Comparison of ENCODE assay signal across 12 cellular contexts in the genomic region with DNA sequence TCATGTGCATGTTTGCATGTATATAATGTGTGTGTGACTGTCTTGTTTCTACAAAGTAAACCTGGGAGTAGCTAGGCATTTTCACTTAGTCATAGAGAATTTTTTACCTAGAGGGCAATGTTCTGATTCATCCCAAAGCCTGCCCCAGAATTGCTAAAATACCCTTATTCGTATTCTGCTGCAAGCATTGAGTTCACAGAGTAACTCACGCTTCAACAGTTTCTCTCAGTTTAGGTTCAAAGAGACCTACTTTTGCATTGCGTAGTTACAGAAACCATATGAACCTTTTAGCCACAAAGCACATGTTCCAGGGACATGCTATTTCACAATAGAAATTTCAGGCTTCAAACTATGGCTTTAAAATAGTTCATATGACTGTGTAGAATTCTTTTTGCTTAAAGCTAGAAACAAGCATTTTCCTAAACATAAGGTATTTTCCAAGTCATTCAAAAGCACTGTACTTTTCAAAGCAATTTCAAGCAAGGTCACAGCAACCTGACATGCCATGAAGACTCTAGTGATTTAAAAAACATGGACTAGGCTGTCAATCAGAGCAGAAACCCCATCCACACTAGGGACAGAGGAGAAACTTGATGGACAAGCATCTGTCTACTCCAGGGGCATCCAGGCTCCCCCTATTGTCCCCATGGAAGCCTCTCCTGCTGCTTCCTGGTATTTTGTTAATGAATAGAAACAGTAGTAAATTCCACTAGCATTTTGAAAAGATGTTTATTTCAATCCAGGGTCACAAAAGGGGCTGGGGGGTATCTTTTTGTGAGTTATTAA.
DNase-seq lines count a peak whose midpoint lies in the region; ATAC-seq, FAIRE-seq and TF ChIP-seq lines count a peak whose summit lies in the region.
"Had no signal": no experiment of that assay in that cellular context is flagged by ENCODE, and none has a peak within 500 bp of the region (broad histone marks: within the 10 kb centered on the region; RNA-seq: fewer than 3 reads in every experiment).

No MANE protein-coding gene starts in this region.

- 1% methylated on average over 3 of the region's 3 CpGs for WGBS in GM12878 (ENCODE audit: insufficient coverage, insufficient replicate concordance, low lambda C conversion rate, missing lambda C conversion rate)

- POLR2A ChIA-PET in GM12878 (lab: Charles Lee) (no interaction called here), Caco-2 (lab: Charles Lee) (no interaction called here)

- peak; percentile 27 for FAIRE-seq in GM12878 (lab: Jason Lieb, UNC)

- no peak overlapping the region for H3K4me3 Mint-ChIP-seq in Caco-2 (ENCODE audit: unreplicated experiment)
- H3K4me3 Mint-ChIP-seq: stimulated activated effector memory CD8-positive, alpha-beta T cell treated with anti-CD3 and anti-CD28 coated beads, Interleukin-12 subunit alpha, Interleukin-12 subunit beta, amount 100 ng/mL, for 72 hours had no signal

- TF ChIP-seq RAD21 in GM12878 (IDR thresholded peaks at IDR 0.05; ENCODE audit: insufficient read depth, low read depth, low read length) = no peak

- no TSS peak for BruUV-seq in GM12878 (replicated peaks; lab: Mats Ljungman, UMichigan)
- BruUV-seq in Caco-2 (replicated peaks; lab: Mats Ljungman, UMichigan) = no TSS peak

- no peaks in the 10 kb centered on the region for H4K20me1 ChIP-seq in GM12878 (ENCODE audit: control insufficient read depth, insufficient read depth)

- no peaks in the 10 kb centered on the region for H3K36me3 ChIP-seq in GM12878 (ENCODE audit: control insufficient read depth in 2 of 2, insufficient read depth in 2 of 2, low read length in 1 of 2)
- no peaks in the 10 kb centered on the region for H3K36me3 ChIP-seq in Caco-2 (ENCODE audit: control insufficient read depth, insufficient read depth, low read length)

- TF ChIP-seq CTCF in GM12878 (IDR thresholded peaks at IDR 0.05 in 2 of 3, conservative IDR thresholded peaks at IDR 0.05 in 1 of 3; ENCODE audit: control insufficient read depth in 2 of 3, extremely low read depth in 1 of 3, insufficient read depth in 1 of 3, low read depth in 3 of 3, low read length in 3 of 3) = no peak
- no peak for TF ChIP-seq CTCF in Caco-2 (IDR thresholded peaks at IDR 0.05; ENCODE audit: insufficient read depth in 1 of 2, low read depth in 1 of 2, low read length in 1 of 2, severe bottlenecking in 1 of 2, unreplicated experiment in 1 of 2)

- intact Hi-C loops in GM12878 (cut with micrococcal nuclease; ENCODE audit: unreplicated experiment) (no loop called here), Caco-2 (cut with micrococcal nuclease; ENCODE audit: unreplicated experiment) (no loop called here)

- H3K9me3 ChIP-seq in GM12878 (replicated peaks; ENCODE audit: control insufficient read depth, insufficient read depth, low read length) = no peaks in the 10 kb centered on the region
- H3K9me3 ChIP-seq in Caco-2 = no peaks in the 10 kb centered on the region

- H2AFZ ChIP-seq in GM12878 (ENCODE audit: control insufficient read depth, low read depth, low read length) = no peak overlapping the region

- CTCF ChIA-PET in GM12878 (lab: Yijun Ruan, JAX) (no interaction called here), Caco-2 (lab: Charles Lee) (no interaction called here)

- H3K27ac ChIP-seq in GM12878 (ENCODE audit: control insufficient read depth, insufficient read depth) = no peak overlapping the region

- H3K27me3 ChIP-seq in GM12878 (replicated peaks in 1 of 2; ENCODE audit: control insufficient read depth in 2 of 2, insufficient read depth in 2 of 2, low read length in 1 of 2) = no peaks in the 10 kb centered on the region; a peak in 1 of 4 replicates
- no peaks in the 10 kb centered on the region for H3K27me3 ChIP-seq in Caco-2 (replicated peaks; ENCODE audit: control insufficient read depth, insufficient read depth, low read length)

- DNase-seq in GM12878 (ENCODE audit: low read depth, low spot score) (peak; percentile 16), midbrain (lab: John Stamatoyannopoulos, UW) (peak; percentile 37), Caco-2 (no peak), NAMALWA (ENCODE audit: low spot score) (no peak), T-helper 9 cell (no peak)
- DNase-seq: activated naive CD4-positive, alpha-beta T cell treated with anti-CD3 and anti-CD28 coated beads, Interleukin-2, amount 50 U/mL, for 16 hours; DND-41; NCI-H2081 had no signal

- H3K4me2 ChIP-seq in GM12878 (ENCODE audit: control insufficient read depth, insufficient read depth) = no peak overlapping the region

- H3K79me2 ChIP-seq in GM12878 (ENCODE audit: control insufficient read depth, insufficient read depth, low read length) = no peaks in the 10 kb centered on the region

- in situ Hi-C loops in GM12878 (cut with MboI) = no loop called here

- no peak overlapping the region for H3K9ac ChIP-seq in GM12878 (ENCODE audit: control insufficient read depth, insufficient read depth, low read length)

- H3K36me3 Mint-ChIP-seq in Caco-2 (ENCODE audit: insufficient read depth, unreplicated experiment) = no peaks in the 10 kb centered on the region
- H3K36me3 Mint-ChIP-seq: stimulated activated effector memory CD8-positive, alpha-beta T cell treated with anti-CD3 and anti-CD28 coated beads, Interleukin-12 subunit alpha, Interleukin-12 subunit beta, amount 100 ng/mL, for 72 hours had no signal

- no peak for TF ChIP-seq POLR2A in GM12878 (IDR thresholded peaks at IDR 0.05; ENCODE audit: low read depth, low read length)

- H3K4me1 Mint-ChIP-seq in Caco-2 (ENCODE audit: low read depth, unreplicated experiment) = no peaks in the 10 kb centered on the region
- H3K4me1 Mint-ChIP-seq: stimulated activated effector memory CD8-positive, alpha-beta T cell treated with anti-CD3 and anti-CD28 coated beads, Interleukin-12 subunit alpha, Interleukin-12 subunit beta, amount 100 ng/mL, for 72 hours had no signal

- H3K27ac Mint-ChIP-seq in Caco-2 (ENCODE audit: unreplicated experiment) = no peak overlapping the region
- H3K27ac Mint-ChIP-seq: stimulated activated effector memory CD8-positive, alpha-beta T cell treated with anti-CD3 and anti-CD28 coated beads, Interleukin-12 subunit alpha, Interleukin-12 subunit beta, amount 100 ng/mL, for 72 hours had no signal

- H3K27me3 Mint-ChIP-seq in Caco-2 (ENCODE audit: insufficient read depth, unreplicated experiment) = peaks cover 9% of the 10 kb centered on the region

- H3K4me1 ChIP-seq in GM12878 (ENCODE audit: control insufficient read depth, insufficient read depth, low read length) = no peaks in the 10 kb centered on the region
- no peaks in the 10 kb centered on the region for H3K4me1 ChIP-seq in Caco-2

- no peaks in the 10 kb centered on the region for H3K9me3 Mint-ChIP-seq in Caco-2 (ENCODE audit: unreplicated experiment)

- no peak overlapping the region for H3K4me3 ChIP-seq in GM12878
- no peak overlapping the region for H3K4me3 ChIP-seq in Caco-2 (ENCODE audit: low read depth, low read length)

- SMC1A ChIA-PET in GM12878 (lab: Charles Lee; ENCODE audit: uncharacterized antibody, unreplicated experiment) = interaction anchor here (1.6 to 2.0 kb wide), 3 partner anchors 8 to 42 kb away, joined by 3 to 5 read pairs (median 4); no protein-coding TSS in a partner anchor

- RAD21 ChIA-PET in GM12878 (lab: Charles Lee; ENCODE audit: unreplicated experiment) = no interaction called here

- TF ChIP-seq EP300 in GM12878 (IDR thresholded peaks at IDR 0.05; ENCODE audit: borderline replicate concordance in 1 of 2, control insufficient read depth in 1 of 2, low read depth in 2 of 2, low read length in 2 of 2) = peak; percentile 30 to 31; a peak in 2 of 4 replicates

- peak; percentile 67 for ATAC-seq in GM18907 (IDR thresholded peaks at IDR 0.05; ENCODE audit: unreplicated experiment)
- ATAC-seq in HG02981 (IDR thresholded peaks at IDR 0.05; ENCODE audit: unreplicated experiment) = peak; percentile 73
- ATAC-seq in GM12878 = peak; percentile 96
- ATAC-seq in GM18873 (IDR thresholded peaks at IDR 0.05; ENCODE audit: low FRiP score, unreplicated experiment) = no peak
- ATAC-seq: stimulated activated effector memory CD8-positive, alpha-beta T cell treated with anti-CD3 and anti-CD28 coated beads, Interleukin-12 subunit alpha, Interleukin-12 subunit beta, amount 100 ng/mL, for 72 hours had no signal

TF ChIP-seq in GM12878, 131 proteins besides CTCF, POLR2A, EP300 and RAD21 (continues in another document):
- peak; percentile 32; the same call in 1 of the 2 replicates for TF ChIP-seq MXI1 (IDR thresholded peaks at IDR 0.05; ENCODE audit: low read depth, low read length)
- TF ChIP-seq BHLHE40 (IDR thresholded peaks at IDR 0.05; ENCODE audit: borderline replicate concordance in 1 of 2, low read depth in 2 of 2, low read length in 1 of 2) = peak; percentile 38 to 70; a peak in 3 of 4 replicates
- peak; percentile 74; the same call in 1 of the 2 replicates for TF ChIP-seq RUNX3 (IDR thresholded peaks at IDR 0.05; ENCODE audit: low read length)
- TF ChIP-seq FOXM1 (IDR thresholded peaks at IDR 0.05; ENCODE audit: low read depth, low read length) = no peak
- TF ChIP-seq, protein P1, sequence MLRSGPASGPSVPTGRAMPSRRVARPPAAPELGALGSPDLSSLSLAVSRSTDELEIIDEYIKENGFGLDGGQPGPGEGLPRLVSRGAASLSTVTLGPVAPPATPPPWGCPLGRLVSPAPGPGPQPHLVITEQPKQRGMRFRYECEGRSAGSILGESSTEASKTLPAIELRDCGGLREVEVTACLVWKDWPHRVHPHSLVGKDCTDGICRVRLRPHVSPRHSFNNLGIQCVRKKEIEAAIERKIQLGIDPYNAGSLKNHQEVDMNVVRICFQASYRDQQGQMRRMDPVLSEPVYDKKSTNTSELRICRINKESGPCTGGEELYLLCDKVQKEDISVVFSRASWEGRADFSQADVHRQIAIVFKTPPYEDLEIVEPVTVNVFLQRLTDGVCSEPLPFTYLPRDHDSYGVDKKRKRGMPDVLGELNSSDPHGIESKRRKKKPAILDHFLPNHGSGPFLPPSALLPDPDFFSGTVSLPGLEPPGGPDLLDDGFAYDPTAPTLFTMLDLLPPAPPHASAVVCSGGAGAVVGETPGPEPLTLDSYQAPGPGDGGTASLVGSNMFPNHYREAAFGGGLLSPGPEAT (IDR thresholded peaks at IDR 0.05; ENCODE audit: low read depth) = peak; percentile 44; the same call in 1 of the 2 replicates
- TF ChIP-seq ZNF217 (IDR thresholded peaks at IDR 0.05) = peak; percentile 27; the same call in 1 of the 2 replicates
- TF ChIP-seq, protein P2, sequence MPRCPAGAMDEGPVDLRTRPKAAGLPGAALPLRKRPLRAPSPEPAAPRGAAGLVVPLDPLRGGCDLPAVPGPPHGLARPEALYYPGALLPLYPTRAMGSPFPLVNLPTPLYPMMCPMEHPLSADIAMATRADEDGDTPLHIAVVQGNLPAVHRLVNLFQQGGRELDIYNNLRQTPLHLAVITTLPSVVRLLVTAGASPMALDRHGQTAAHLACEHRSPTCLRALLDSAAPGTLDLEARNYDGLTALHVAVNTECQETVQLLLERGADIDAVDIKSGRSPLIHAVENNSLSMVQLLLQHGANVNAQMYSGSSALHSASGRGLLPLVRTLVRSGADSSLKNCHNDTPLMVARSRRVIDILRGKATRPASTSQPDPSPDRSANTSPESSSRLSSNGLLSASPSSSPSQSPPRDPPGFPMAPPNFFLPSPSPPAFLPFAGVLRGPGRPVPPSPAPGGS (IDR thresholded peaks at IDR 0.05; ENCODE audit: borderline replicate concordance, insufficient read depth, low read depth, low read length, poor library complexity, severe bottlenecking) = peak; percentile 8
- TF ChIP-seq NFIC (IDR thresholded peaks at IDR 0.05; ENCODE audit: low read depth, low read length) = peak; percentile 52; the same call in 1 of the 2 replicates

Comparison
In these comparisons a context has a peak if more than half of its experiments do, and no peak if none do; other contexts are left out.
1. DNase-seq: peak in GM12878 (single experiment) and midbrain (single experiment); none in Caco-2 (0 of 2), NAMALWA (single experiment) and T-helper 9 cell (single experiment).